8 cellular contexts compared by ENCODE assay signal in genomic region chrX:95764972-95765451, GRCh38.
DNase-seq lines count a peak whose midpoint lies in the region; ATAC-seq, FAIRE-seq and TF ChIP-seq lines count a peak whose summit lies in the region.

No MANE protein-coding gene starts in this region.

- H2AFZ ChIP-seq in K562 (ENCODE audit: low read depth, low read length) = no peak overlapping the region

- H3K27me3 ChIP-seq in K562 (ENCODE audit: control insufficient read depth in 2 of 2, insufficient read depth in 2 of 2, low read length in 2 of 2) = no peaks in the 10 kb centered on the region

- H3K27ac ChIP-seq in K562 (ENCODE audit: extremely low read depth, low read depth, low read length) = no peak overlapping the region

- H3K9me1 ChIP-seq in K562 (ENCODE audit: control insufficient read depth, insufficient read depth, low read length) = no peaks in the 10 kb centered on the region

- TF ChIP-seq CTCF in NB4 (IDR thresholded peaks at IDR 0.05; ENCODE audit: low read depth, low read length) = peak; percentile 31
- peak in 2 of 3 experiments; percentile 22 to 24; a peak in 1 of 6 replicates for TF ChIP-seq CTCF in K562 (IDR thresholded peaks at IDR 0.05 in 2 of 3, conservative IDR thresholded peaks at IDR 0.05 in 1 of 3; ENCODE audit: insufficient read depth in 2 of 3, low read depth in 1 of 3, low read length in 3 of 3)

- no peaks in the 10 kb centered on the region for H4K20me1 ChIP-seq in K562 (replicated peaks; ENCODE audit: control insufficient read depth, insufficient read depth, low read length)

- intact Hi-C loops in K562 (cut with micrococcal nuclease) = no loop called here

- TF ChIP-seq POLR2A in NB4 (IDR thresholded peaks at IDR 0.05; ENCODE audit: extremely low read depth, insufficient read length) = no peak
- no peak for TF ChIP-seq POLR2A in K562 (conservative IDR thresholded peaks at IDR 0.05)

- TF ChIP-seq RAD21 in K562 (CRISPR knock-in tag; conservative IDR thresholded peaks at IDR 0.05 in 1 of 2, IDR thresholded peaks at IDR 0.05 in 1 of 2) = peak in 1 of 2 experiments; percentile 40; a peak in 1 of 4 replicates

- in situ Hi-C loops in K562 (cut with MboI) = no loop called here

- WGBS in K562 (ENCODE audit: insufficient coverage, low coverage, missing lambda C conversion rate) = 0% methylated on average over 3 of the region's 3 CpGs

- no peak overlapping the region for H3K4me3 ChIP-seq in NB4 (ENCODE audit: low read depth, low read length)
- H3K4me3 ChIP-seq in K562 = no peak overlapping the region

- no peaks in the 10 kb centered on the region for H3K4me1 ChIP-seq in K562 (replicated peaks in 1 of 2; ENCODE audit: control insufficient read depth in 2 of 2, insufficient read depth in 2 of 2, low read length in 2 of 2)

- H3K9ac ChIP-seq in K562 (ENCODE audit: insufficient read depth in 1 of 2, low read depth in 2 of 2, low read length in 2 of 2) = no peak overlapping the region

- BruUV-seq in K562 (replicated peaks; lab: Mats Ljungman, UMichigan) = no TSS peak

- POLR2A ChIA-PET in K562 (lab: Yijun Ruan, JAX) = no interaction called here

- ATAC-seq in GM18508 (IDR thresholded peaks at IDR 0.05; ENCODE audit: insufficient read depth, unreplicated experiment) (peak; percentile 71), K562 (no peak), left lobe of liver (peak; percentile 83), HG03095 (IDR thresholded peaks at IDR 0.05; ENCODE audit: unreplicated experiment) (no peak)

- DNase-seq in AG08396 (ENCODE audit: low spot score) (peak; percentile 17), NB4 (ENCODE audit: low read depth) (peak; percentile 46), K562 (ENCODE audit: extremely low read depth in 1 of 4, low spot score in 3 of 4) (peak in 2 of 4 experiments; percentile 1 to 14), left lobe of liver (ENCODE audit: low spot score) (no peak), activated T-cell treated with anti-CD3 and anti-CD28 coated beads for 4 hours (no peak)
- no peak for DNase-seq in NK-92 treated with Interleukin-12 subunit alpha and Interleukin-12 subunit beta, amount 100 ng/mL, for 24 hours (lab: John Stamatoyannopoulos, UW)

- no peaks in the 10 kb centered on the region for H3K79me2 ChIP-seq in K562 (ENCODE audit: control insufficient read depth, insufficient read depth, low read length)

- no peak for TF ChIP-seq EP300 in K562 (IDR thresholded peaks at IDR 0.05; ENCODE audit: low read length)

- FAIRE-seq in K562 (lab: Jason Lieb, UNC) = no peak

- H3K36me3 ChIP-seq in K562 (ENCODE audit: control insufficient read depth, insufficient read depth, low read length) = no peaks in the 10 kb centered on the region

- CTCF ChIA-PET in K562 (lab: Yijun Ruan, JAX; ENCODE audit: low intra/inter-chr PET ratio) = no interaction called here

- no peak overlapping the region for H3K4me2 ChIP-seq in K562 (ENCODE audit: insufficient read depth, low read length)

- H3K9me3 ChIP-seq in K562 (replicated peaks; ENCODE audit: control insufficient read depth, insufficient read depth, low read depth, low read length) = no peaks in the 10 kb centered on the region

TF ChIP-seq in K562, 482 proteins besides CTCF, POLR2A, EP300 and RAD21:
- TF ChIP-seq NFE2 (IDR thresholded peaks at IDR 0.05; ENCODE audit: low read depth) (no peak), RBM34 (IDR thresholded peaks at IDR 0.05; ENCODE audit: borderline replicate concordance, insufficient read depth, low read length) (no peak), SMAD4 (CRISPR knock-in tag; conservative IDR thresholded peaks at IDR 0.05) (no peak), ZNF79 (CRISPR knock-in tag; IDR thresholded peaks at IDR 0.05; ENCODE audit: low read depth) (no peak), ZNF785 (CRISPR knock-in tag; IDR thresholded peaks at IDR 0.05) (no peak), OTX1 (CRISPR knock-in tag; IDR thresholded peaks at IDR 0.05) (no peak)
- TF ChIP-seq, protein P1, sequence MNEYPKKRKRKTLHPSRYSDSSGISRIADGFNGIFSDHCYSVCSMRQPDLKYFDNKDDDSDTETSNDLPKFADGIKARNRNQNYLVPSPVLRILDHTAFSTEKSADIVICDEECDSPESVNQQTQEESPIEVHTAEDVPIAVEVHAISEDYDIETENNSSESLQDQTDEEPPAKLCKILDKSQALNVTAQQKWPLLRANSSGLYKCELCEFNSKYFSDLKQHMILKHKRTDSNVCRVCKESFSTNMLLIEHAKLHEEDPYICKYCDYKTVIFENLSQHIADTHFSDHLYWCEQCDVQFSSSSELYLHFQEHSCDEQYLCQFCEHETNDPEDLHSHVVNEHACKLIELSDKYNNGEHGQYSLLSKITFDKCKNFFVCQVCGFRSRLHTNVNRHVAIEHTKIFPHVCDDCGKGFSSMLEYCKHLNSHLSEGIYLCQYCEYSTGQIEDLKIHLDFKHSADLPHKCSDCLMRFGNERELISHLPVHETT (CRISPR knock-in tag; conservative IDR thresholded peaks at IDR 0.05 in 1 of 2, IDR thresholded peaks at IDR 0.05 in 1 of 2) = no peak
- TF ChIP-seq, protein P2, sequence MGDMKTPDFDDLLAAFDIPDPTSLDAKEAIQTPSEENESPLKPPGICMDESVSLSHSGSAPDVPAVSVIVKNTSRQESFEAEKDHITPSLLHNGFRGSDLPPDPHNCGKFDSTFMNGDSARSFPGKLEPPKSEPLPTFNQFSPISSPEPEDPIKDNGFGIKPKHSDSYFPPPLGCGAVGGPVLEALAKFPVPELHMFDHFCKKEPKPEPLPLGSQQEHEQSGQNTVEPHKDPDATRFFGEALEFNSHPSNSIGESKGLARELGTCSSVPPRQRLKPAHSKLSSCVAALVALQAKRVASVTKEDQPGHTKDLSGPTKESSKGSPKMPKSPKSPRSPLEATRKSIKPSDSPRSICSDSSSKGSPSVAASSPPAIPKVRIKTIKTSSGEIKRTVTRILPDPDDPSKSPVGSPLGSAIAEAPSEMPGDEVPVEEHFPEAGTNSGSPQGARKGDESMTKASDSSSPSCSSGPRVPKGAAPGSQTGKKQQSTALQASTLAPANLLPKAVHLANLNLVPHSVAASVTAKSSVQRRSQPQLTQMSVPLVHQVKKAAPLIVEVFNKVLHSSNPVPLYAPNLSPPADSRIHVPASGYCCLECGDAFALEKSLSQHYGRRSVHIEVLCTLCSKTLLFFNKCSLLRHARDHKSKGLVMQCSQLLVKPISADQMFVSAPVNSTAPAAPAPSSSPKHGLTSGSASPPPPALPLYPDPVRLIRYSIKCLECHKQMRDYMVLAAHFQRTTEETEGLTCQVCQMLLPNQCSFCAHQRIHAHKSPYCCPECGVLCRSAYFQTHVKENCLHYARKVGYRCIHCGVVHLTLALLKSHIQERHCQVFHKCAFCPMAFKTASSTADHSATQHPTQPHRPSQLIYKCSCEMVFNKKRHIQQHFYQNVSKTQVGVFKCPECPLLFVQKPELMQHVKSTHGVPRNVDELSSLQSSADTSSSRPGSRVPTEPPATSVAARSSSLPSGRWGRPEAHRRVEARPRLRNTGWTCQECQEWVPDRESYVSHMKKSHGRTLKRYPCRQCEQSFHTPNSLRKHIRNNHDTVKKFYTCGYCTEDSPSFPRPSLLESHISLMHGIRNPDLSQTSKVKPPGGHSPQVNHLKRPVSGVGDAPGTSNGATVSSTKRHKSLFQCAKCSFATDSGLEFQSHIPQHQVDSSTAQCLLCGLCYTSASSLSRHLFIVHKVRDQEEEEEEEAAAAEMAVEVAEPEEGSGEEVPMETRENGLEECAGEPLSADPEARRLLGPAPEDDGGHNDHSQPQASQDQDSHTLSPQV (IDR thresholded peaks at IDR 0.05) = no peak

Comparison
In these comparisons a context has a peak if more than half of its experiments do, and no peak if none do; other contexts are left out.
1. DNase-seq: peak in AG08396 (single experiment) and NB4 (single experiment); none in left lobe of liver (single experiment), NK-92 treated with Interleukin-12 subunit alpha and Interleukin-12 subunit beta, amount 100 ng/mL, for 24 hours (single experiment) and activated T-cell treated with anti-CD3 and anti-CD28 coated beads for 4 hours (single experiment).
2. ATAC-seq: peak in GM18508 (single experiment) and left lobe of liver (single experiment); none in K562 (single experiment) and HG03095 (single experiment).